8 cellular contexts compared by ENCODE assay signal in the genomic region with DNA sequence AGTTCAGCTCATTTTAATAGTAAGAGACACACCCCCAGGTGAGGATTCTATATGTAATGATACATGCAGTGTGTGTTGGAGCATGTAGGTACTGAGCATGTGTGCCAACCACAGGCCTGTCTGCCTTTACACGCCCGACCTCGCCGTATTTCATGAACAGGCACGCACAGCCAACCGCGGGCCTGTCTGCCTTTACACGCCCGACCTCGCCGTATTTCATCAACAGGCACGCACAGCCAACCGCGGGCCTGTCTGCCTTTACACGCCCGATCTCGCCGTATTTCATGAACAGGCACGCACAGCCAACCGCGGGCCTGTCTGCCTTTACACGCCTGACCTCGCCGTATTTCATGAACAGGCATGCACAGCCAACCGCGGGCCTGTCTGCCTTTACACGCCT.
DNase-seq lines count a peak whose midpoint lies in the region; ATAC-seq, FAIRE-seq and TF ChIP-seq lines count a peak whose summit lies in the region.
"Not testable (repeated sequence)": the region's sequence is repeated elsewhere in the genome, so short reads cannot be mapped to it uniquely, and the experiment has no call there.

No MANE protein-coding gene starts in this region.

- not testable (repeated sequence) for H3F3A ChIP-seq in neural progenitor cell (ENCODE audit: low read depth)

- not testable (repeated sequence) for H3K18ac ChIP-seq in neuronal stem cell (ENCODE audit: low read length)

- H3K36me3 ChIP-seq in mammary epithelial cell (ENCODE audit: insufficient read depth, low read length); kidney (ENCODE audit: control insufficient read depth in 1 of 2, insufficient read depth in 2 of 2, low read length in 2 of 2); neural progenitor cell; neuronal stem cell (replicated peaks in 1 of 2; ENCODE audit: control insufficient read depth in 2 of 2, insufficient read depth in 2 of 2, low read length in 2 of 2): not testable (repeated sequence)

- not testable (repeated sequence) for H3K9me3 Mint-ChIP-seq in chondrocyte (ENCODE audit: low read depth); neural progenitor cell

- H2AFZ ChIP-seq in mammary epithelial cell (ENCODE audit: low read depth, low read length); neural progenitor cell (replicated peaks); neuronal stem cell (ENCODE audit: low read length): not testable (repeated sequence)

- POLR2A ChIA-PET in RWPE1 (lab: Yijun Ruan, JAX; ENCODE audit: low non-redundant PET): not testable (repeated sequence)

- H4K8ac ChIP-seq in neuronal stem cell (ENCODE audit: low read depth, low read length): peak overlapping the region; percentile 65

- 43% methylated on average over 22 of the region's 27 CpGs for WGBS in mammary epithelial cell (ENCODE audit: low coverage, missing lambda C conversion rate)
- WGBS in neuronal stem cell (ENCODE audit: extremely low coverage in 2 of 2, insufficient read length in 2 of 2, insufficient replicate concordance in 1 of 2), 2 donors: no CpG with 5 or more reads among the region's 27 CpGs

- not testable (repeated sequence) for BruUV-seq in mammary epithelial cell (replicated peaks; lab: Mats Ljungman, UMichigan)

- H3K79me2 ChIP-seq in mammary epithelial cell (ENCODE audit: insufficient read depth, low read length); neural progenitor cell (ENCODE audit: low read depth): not testable (repeated sequence)

- not testable (repeated sequence) for H3K4me3 ChIP-seq in mammary epithelial cell (replicated peaks in 1 of 3; ENCODE audit: insufficient read depth in 1 of 3, low read depth in 2 of 3, low read length in 3 of 3); kidney (ENCODE audit: low read length in 2 of 2); neural progenitor cell; neuronal stem cell (ENCODE audit: low read length in 2 of 2)

- not testable (repeated sequence) for H3K27me3 ChIP-seq in mammary epithelial cell (ENCODE audit: insufficient read depth, low read length)
- H3K27me3 ChIP-seq in neural progenitor cell (peaks cover 91% of the 10 kb centered on the region), neuronal stem cell (ENCODE audit: control insufficient read depth in 3 of 3, insufficient read depth in 3 of 3, low read depth in 1 of 3, low read length in 3 of 3) (peaks cover 0 to 25% (median 4%) of the 10 kb centered on the region in 3 experiments)

- H4K20me1 ChIP-seq in mammary epithelial cell (ENCODE audit: insufficient read depth, low read length); neural progenitor cell (ENCODE audit: low read depth): not testable (repeated sequence)

- H3K27ac Mint-ChIP-seq in chondrocyte (ENCODE audit: unreplicated experiment): not testable (repeated sequence)
- H3K27ac Mint-ChIP-seq in neural progenitor cell: peak overlapping the region; percentile 63

- intact Hi-C loops in mammary epithelial cell (cut with micrococcal nuclease); Right ventricle myocardium inferior (cut with DNase I); left ventricle myocardium superior (cut with micrococcal nuclease); kidney (cut with DNase I): not testable (repeated sequence)

- ATAC-seq in Right ventricle myocardium inferior, left ventricle myocardium superior: not testable (repeated sequence)

- H2BK12ac ChIP-seq in neuronal stem cell (ENCODE audit: low read length): not testable (repeated sequence)

- H3K4me3 Mint-ChIP-seq in chondrocyte (ENCODE audit: unreplicated experiment); neural progenitor cell: not testable (repeated sequence)

- peaks cover 43% of the 10 kb centered on the region for H3K9me3 ChIP-seq in mammary epithelial cell (replicated peaks; ENCODE audit: insufficient read depth, low read length)
- H3K9me3 ChIP-seq in kidney (ENCODE audit: control insufficient read depth in 1 of 2, low read length in 2 of 2); neural progenitor cell (ENCODE audit: low read depth); neuronal stem cell (replicated peaks in 1 of 2; ENCODE audit: control insufficient read depth in 2 of 2, insufficient read depth in 1 of 2, low read depth in 1 of 2, low read length in 2 of 2): not testable (repeated sequence)

- H3K14ac ChIP-seq in neuronal stem cell (ENCODE audit: low read length): not testable (repeated sequence)

- not testable (repeated sequence) for H3K4me1 Mint-ChIP-seq in chondrocyte (ENCODE audit: low read depth); neural progenitor cell

- dilution Hi-C loops in mammary epithelial cell (cut with HindIII; ENCODE audit: low sequenced_read_pairs): not testable (repeated sequence)

- FAIRE-seq in kidney (lab: Jason Lieb, UNC): not testable (repeated sequence)

- not testable (repeated sequence) for H2AK5ac ChIP-seq in neuronal stem cell (ENCODE audit: low read depth, low read length)

- H4K91ac ChIP-seq in neuronal stem cell (ENCODE audit: low read depth, low read length, poor library complexity): not testable (repeated sequence)

- not testable (repeated sequence) for H3K4ac ChIP-seq in neuronal stem cell (ENCODE audit: low read length)

- not testable (repeated sequence) for H2BK15ac ChIP-seq in neuronal stem cell (ENCODE audit: low read length)

- CTCF ChIA-PET in RWPE1 (lab: Yijun Ruan, JAX): interaction anchor here (0.8 kb wide), 1 partner anchor 11 kb away, joined by 3 read pairs; no protein-coding TSS in a partner anchor
- CTCF ChIA-PET in mammary epithelial cell (lab: Charles Lee; ENCODE audit: low non-redundant PET): not testable (repeated sequence)

- H3K23ac ChIP-seq in neuronal stem cell (ENCODE audit: low read depth, low read length, poor library complexity): peak overlapping the region; percentile 43

- not testable (repeated sequence) for DNase-seq in RWPE1 (ENCODE audit: low spot score); neural progenitor cell (ENCODE audit: low spot score); neuronal stem cell (ENCODE audit: low spot score)
- DNase-seq in mammary epithelial cell (peak; percentile 19), chondrocyte (ENCODE audit: low spot score) (peak; percentile 51), Right ventricle myocardium inferior (ENCODE audit: missing footprints) (peak; percentile 26), left ventricle myocardium superior (peak; percentile 12), kidney (peak; percentile 54)

- not testable (repeated sequence) for H3K79me1 ChIP-seq in neuronal stem cell (ENCODE audit: low read depth, low read length)

- H3K27me3 Mint-ChIP-seq in chondrocyte (ENCODE audit: low read depth) (peaks cover 45% of the 10 kb centered on the region), neural progenitor cell (ENCODE audit: insufficient read depth, low read depth) (peaks cover 18% of the 10 kb centered on the region)

- not testable (repeated sequence) for H2BK5ac ChIP-seq in neuronal stem cell (ENCODE audit: low read length)

- H3K4me2 ChIP-seq in mammary epithelial cell (ENCODE audit: insufficient read depth, low read depth, low read length); neural progenitor cell; neuronal stem cell (ENCODE audit: insufficient read depth, low read length, poor library complexity, severe bottlenecking): not testable (repeated sequence)

- H3K4me1 ChIP-seq in mammary epithelial cell (ENCODE audit: insufficient read depth, low read length); kidney (ENCODE audit: control insufficient read depth in 1 of 2, insufficient read depth in 1 of 2, low read depth in 1 of 2, low read length in 2 of 2); neural progenitor cell; neuronal stem cell (ENCODE audit: control insufficient read depth in 2 of 2, insufficient read depth in 1 of 2, low read depth in 1 of 2, low read length in 2 of 2): not testable (repeated sequence)

- TF ChIP-seq CTCF in RWPE1 (conservative IDR thresholded peaks at IDR 0.05; ENCODE audit: low read depth); mammary epithelial cell (conservative IDR thresholded peaks at IDR 0.05 in 1 of 2, IDR thresholded peaks at IDR 0.05 in 1 of 2; ENCODE audit: extremely low read depth in 1 of 2, insufficient read depth in 1 of 2, low read depth in 1 of 2, low read length in 2 of 2); chondrocyte (IDR thresholded peaks at IDR 0.05); kidney (IDR thresholded peaks at IDR 0.05; ENCODE audit: borderline replicate concordance, extremely low read depth, insufficient read depth); neural progenitor cell (IDR thresholded peaks at IDR 0.05): not testable (repeated sequence)

- not testable (repeated sequence) for H2BK120ac ChIP-seq in neuronal stem cell (ENCODE audit: low read depth, low read length)

- H3K36me3 Mint-ChIP-seq in chondrocyte (ENCODE audit: low read depth); neural progenitor cell: not testable (repeated sequence)

- H3K9ac ChIP-seq in mammary epithelial cell (ENCODE audit: insufficient read depth, low read length); kidney (ENCODE audit: low read length in 2 of 2); neural progenitor cell; neuronal stem cell (ENCODE audit: low read depth, low read length, poor library complexity): not testable (repeated sequence)

- H3K27ac ChIP-seq in RWPE1: peak overlapping the region; percentile 50
- not testable (repeated sequence) for H3K27ac ChIP-seq in mammary epithelial cell (ENCODE audit: insufficient read depth, low read depth, low read length); kidney (ENCODE audit: low read depth in 2 of 2, low read length in 2 of 2); neural progenitor cell; neuronal stem cell (replicated peaks; ENCODE audit: low read length)

- in situ Hi-C loops in mammary epithelial cell (cut with MboI; ENCODE audit: low sequenced_read_pairs in 2 of 2): not testable (repeated sequence)
